ENCODE assay signal across 1 cellular context in the genomic region with DNA sequence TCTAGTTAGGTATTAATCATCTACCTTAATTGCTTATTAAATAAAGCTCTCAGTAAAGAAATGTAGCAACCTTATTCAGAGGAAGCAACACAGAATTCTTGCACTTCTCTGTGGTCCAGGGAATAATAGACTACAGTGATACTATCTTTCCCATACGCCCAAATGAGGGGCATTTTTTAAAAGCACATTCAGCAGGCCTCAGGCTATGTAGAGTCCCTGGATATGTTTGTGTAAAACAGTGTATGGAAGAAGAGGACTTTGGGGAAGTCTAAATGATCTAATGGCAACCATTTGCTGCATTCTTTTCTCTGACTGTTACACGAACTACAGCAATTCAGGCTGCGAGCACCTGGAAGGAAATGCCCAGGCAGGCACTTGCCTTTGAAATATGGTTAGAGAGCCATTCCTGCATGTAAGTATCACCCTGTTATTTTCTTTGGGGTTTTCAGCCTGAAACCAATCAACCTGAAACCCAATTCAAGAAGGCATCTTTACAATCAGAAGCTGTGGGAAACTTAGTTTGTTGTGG.
TF ChIP-seq lines count a peak whose summit lies in the region.

No MANE protein-coding gene starts in this region.

TF ChIP-seq in H1, 55 proteins besides CTCF, POLR2A, EP300 and RAD21 (continued from another document):
- TF ChIP-seq ASH2L (IDR thresholded peaks at IDR 0.05; ENCODE audit: low read length) (no peak), NANOG (IDR thresholded peaks at IDR 0.05; ENCODE audit: insufficient read depth, low read depth, low read length, poor library complexity, severe bottlenecking) (no peak), PHF8 (conservative IDR thresholded peaks at IDR 0.05; ENCODE audit: low read depth, low read length) (no peak), CBX5 (IDR thresholded peaks at IDR 0.05; ENCODE audit: low read depth, low read length) (no peak), SIN3A (conservative IDR thresholded peaks at IDR 0.05 in 1 of 2, IDR thresholded peaks at IDR 0.05 in 1 of 2; ENCODE audit: low read depth in 1 of 2, low read length in 2 of 2) (no peak), CTBP2 (IDR thresholded peaks at IDR 0.05; ENCODE audit: borderline replicate concordance, insufficient read depth, insufficient read length, low read length) (no peak), TCF12 (IDR thresholded peaks at IDR 0.05; ENCODE audit: low read depth, low read length) (no peak), SP2 (IDR thresholded peaks at IDR 0.05; ENCODE audit: low read length) (no peak)
- TF ChIP-seq, protein P1, sequence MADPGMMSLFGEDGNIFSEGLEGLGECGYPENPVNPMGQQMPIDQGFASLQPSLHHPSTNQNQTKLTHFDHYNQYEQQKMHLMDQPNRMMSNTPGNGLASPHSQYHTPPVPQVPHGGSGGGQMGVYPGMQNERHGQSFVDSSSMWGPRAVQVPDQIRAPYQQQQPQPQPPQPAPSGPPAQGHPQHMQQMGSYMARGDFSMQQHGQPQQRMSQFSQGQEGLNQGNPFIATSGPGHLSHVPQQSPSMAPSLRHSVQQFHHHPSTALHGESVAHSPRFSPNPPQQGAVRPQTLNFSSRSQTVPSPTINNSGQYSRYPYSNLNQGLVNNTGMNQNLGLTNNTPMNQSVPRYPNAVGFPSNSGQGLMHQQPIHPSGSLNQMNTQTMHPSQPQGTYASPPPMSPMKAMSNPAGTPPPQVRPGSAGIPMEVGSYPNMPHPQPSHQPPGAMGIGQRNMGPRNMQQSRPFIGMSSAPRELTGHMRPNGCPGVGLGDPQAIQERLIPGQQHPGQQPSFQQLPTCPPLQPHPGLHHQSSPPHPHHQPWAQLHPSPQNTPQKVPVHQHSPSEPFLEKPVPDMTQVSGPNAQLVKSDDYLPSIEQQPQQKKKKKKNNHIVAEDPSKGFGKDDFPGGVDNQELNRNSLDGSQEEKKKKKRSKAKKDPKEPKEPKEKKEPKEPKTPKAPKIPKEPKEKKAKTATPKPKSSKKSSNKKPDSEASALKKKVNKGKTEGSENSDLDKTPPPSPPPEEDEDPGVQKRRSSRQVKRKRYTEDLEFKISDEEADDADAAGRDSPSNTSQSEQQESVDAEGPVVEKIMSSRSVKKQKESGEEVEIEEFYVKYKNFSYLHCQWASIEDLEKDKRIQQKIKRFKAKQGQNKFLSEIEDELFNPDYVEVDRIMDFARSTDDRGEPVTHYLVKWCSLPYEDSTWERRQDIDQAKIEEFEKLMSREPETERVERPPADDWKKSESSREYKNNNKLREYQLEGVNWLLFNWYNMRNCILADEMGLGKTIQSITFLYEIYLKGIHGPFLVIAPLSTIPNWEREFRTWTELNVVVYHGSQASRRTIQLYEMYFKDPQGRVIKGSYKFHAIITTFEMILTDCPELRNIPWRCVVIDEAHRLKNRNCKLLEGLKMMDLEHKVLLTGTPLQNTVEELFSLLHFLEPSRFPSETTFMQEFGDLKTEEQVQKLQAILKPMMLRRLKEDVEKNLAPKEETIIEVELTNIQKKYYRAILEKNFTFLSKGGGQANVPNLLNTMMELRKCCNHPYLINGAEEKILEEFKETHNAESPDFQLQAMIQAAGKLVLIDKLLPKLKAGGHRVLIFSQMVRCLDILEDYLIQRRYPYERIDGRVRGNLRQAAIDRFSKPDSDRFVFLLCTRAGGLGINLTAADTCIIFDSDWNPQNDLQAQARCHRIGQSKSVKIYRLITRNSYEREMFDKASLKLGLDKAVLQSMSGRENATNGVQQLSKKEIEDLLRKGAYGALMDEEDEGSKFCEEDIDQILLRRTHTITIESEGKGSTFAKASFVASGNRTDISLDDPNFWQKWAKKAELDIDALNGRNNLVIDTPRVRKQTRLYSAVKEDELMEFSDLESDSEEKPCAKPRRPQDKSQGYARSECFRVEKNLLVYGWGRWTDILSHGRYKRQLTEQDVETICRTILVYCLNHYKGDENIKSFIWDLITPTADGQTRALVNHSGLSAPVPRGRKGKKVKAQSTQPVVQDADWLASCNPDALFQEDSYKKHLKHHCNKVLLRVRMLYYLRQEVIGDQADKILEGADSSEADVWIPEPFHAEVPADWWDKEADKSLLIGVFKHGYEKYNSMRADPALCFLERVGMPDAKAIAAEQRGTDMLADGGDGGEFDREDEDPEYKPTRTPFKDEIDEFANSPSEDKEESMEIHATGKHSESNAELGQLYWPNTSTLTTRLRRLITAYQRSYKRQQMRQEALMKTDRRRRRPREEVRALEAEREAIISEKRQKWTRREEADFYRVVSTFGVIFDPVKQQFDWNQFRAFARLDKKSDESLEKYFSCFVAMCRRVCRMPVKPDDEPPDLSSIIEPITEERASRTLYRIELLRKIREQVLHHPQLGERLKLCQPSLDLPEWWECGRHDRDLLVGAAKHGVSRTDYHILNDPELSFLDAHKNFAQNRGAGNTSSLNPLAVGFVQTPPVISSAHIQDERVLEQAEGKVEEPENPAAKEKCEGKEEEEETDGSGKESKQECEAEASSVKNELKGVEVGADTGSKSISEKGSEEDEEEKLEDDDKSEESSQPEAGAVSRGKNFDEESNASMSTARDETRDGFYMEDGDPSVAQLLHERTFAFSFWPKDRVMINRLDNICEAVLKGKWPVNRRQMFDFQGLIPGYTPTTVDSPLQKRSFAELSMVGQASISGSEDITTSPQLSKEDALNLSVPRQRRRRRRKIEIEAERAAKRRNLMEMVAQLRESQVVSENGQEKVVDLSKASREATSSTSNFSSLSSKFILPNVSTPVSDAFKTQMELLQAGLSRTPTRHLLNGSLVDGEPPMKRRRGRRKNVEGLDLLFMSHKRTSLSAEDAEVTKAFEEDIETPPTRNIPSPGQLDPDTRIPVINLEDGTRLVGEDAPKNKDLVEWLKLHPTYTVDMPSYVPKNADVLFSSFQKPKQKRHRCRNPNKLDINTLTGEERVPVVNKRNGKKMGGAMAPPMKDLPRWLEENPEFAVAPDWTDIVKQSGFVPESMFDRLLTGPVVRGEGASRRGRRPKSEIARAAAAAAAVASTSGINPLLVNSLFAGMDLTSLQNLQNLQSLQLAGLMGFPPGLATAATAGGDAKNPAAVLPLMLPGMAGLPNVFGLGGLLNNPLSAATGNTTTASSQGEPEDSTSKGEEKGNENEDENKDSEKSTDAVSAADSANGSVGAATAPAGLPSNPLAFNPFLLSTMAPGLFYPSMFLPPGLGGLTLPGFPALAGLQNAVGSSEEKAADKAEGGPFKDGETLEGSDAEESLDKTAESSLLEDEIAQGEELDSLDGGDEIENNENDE (IDR thresholded peaks at IDR 0.05; ENCODE audit: insufficient replicate concordance, low read length): no peak
TF ChIP-seq in H1: peak in this region for 0.
